ENCODE assay signal across 15 cellular contexts in genomic region chr3:25854214-25854613, GRCh38.
DNase-seq lines count a peak whose midpoint lies in the region; ATAC-seq and TF ChIP-seq lines count a peak whose summit lies in the region.
"Had no signal": no experiment of that assay in that cellular context is flagged by ENCODE, and none has a peak within 500 bp of the region (broad histone marks: within the 10 kb centered on the region; RNA-seq: fewer than 3 reads in every experiment).

No MANE protein-coding gene starts in this region.

- WGBS in mesendoderm (ENCODE audit: extremely low coverage, insufficient coverage, low lambda C conversion rate): no CpG with 5 or more reads among the region's 1 CpG
- 71 to 88% (median 73%) methylated on average over 1 of the region's 1 CpG for WGBS in psoas muscle, 3 donors

- DNase-seq in NCI-H1105 treated with DMSO at 0.1 percent for 48 hours (lab: John Stamatoyannopoulos, UW) (peak; percentile 19), NCI-H1105 (lab: John Stamatoyannopoulos, UW) (no peak), adipocyte (ENCODE audit: low read depth) (peak; percentile 17), hepatic stellate cell (ENCODE audit: low spot score) (peak; percentile 23), upper lobe of right lung (no peak), mesendoderm (no peak), psoas muscle (no peak)
- DNase-seq: head of caudate nucleus; Kasumi-1; NCI-H2081 treated with DMSO at 0.1 percent for 48 hours; stimulated activated CD4-positive, alpha-beta T cell treated with anti-CD3 and anti-CD28 coated beads, Interleukin-12 subunit alpha, Interleukin-12 subunit beta, amount 100 ng/mL, for 4 hours had no signal

- H3K4ac ChIP-seq in mesendoderm (ENCODE audit: low read depth, low read length): no peak overlapping the region

- no peaks in the 10 kb centered on the region for H3K9me3 ChIP-seq in adipocyte (ENCODE audit: control insufficient read depth, low read length)
- no peaks in the 10 kb centered on the region for H3K9me3 ChIP-seq in upper lobe of right lung
- H3K9me3 ChIP-seq in psoas muscle: no peaks in the 10 kb centered on the region
- H3K9me3 ChIP-seq: thoracic aorta had no signal

- intact Hi-C loops in upper lobe of right lung (cut with DNase I) (no loop called here), psoas muscle (cut with DNase I) (loop anchor here in 1 of 2 donors (2.0 kb wide), 1 partner anchor 205 kb away; no protein-coding TSS in a partner anchor)

- H2BK5ac ChIP-seq in mesendoderm (ENCODE audit: low read length): no peak overlapping the region

- H2BK120ac ChIP-seq in mesendoderm (ENCODE audit: low read depth, low read length): no peak overlapping the region

- no peak overlapping the region for H4K8ac ChIP-seq in mesendoderm (ENCODE audit: low read depth, low read length)

- H3K79me1 ChIP-seq in mesendoderm (ENCODE audit: low read length): no peaks in the 10 kb centered on the region

- H3K4me2 ChIP-seq in mesendoderm (ENCODE audit: low read length): no peak overlapping the region
- H3K4me2 ChIP-seq: neural progenitor cell had no signal

- H3K23ac ChIP-seq in mesendoderm (ENCODE audit: low read length): no peak overlapping the region

- H3K79me2 ChIP-seq in mesendoderm (ENCODE audit: control insufficient read depth, insufficient read depth, low read length): no peaks in the 10 kb centered on the region

- no peak overlapping the region for H2BK15ac ChIP-seq in mesendoderm (replicated peaks; ENCODE audit: low read depth)

- H3K27me3 ChIP-seq in adipocyte (replicated peaks; ENCODE audit: control insufficient read depth, insufficient read depth, low read length) (no peaks in the 10 kb centered on the region), upper lobe of right lung (no peaks in the 10 kb centered on the region), mesendoderm (ENCODE audit: insufficient read depth, low read length, poor library complexity) (no peaks in the 10 kb centered on the region), psoas muscle (ENCODE audit: insufficient read depth in 3 of 3, low read length in 2 of 3) (no peaks in the 10 kb centered on the region)
- H3K27me3 ChIP-seq: neural progenitor cell had no signal

- no peak overlapping the region for H3K18ac ChIP-seq in mesendoderm (ENCODE audit: low read length)

- H3K4me1 ChIP-seq in adipocyte (ENCODE audit: control insufficient read depth, insufficient read depth, low read length) (peaks cover 12% of the 10 kb centered on the region), upper lobe of right lung (no peaks in the 10 kb centered on the region), mesendoderm (ENCODE audit: control insufficient read depth, low read depth, low read length) (no peaks in the 10 kb centered on the region), psoas muscle (no peaks in the 10 kb centered on the region)
- H3K4me1 ChIP-seq: neural progenitor cell had no signal

- no peak for TF ChIP-seq CTCF in upper lobe of right lung (IDR thresholded peaks at IDR 0.05)
- no peak for TF ChIP-seq CTCF in psoas muscle (IDR thresholded peaks at IDR 0.05)

- no peak overlapping the region for H4K5ac ChIP-seq in mesendoderm (ENCODE audit: low read length)

- no peak overlapping the region for H3K27ac ChIP-seq in upper lobe of right lung
- no peak overlapping the region for H3K27ac ChIP-seq in mesendoderm (ENCODE audit: low read depth, low read length)
- no peak overlapping the region for H3K27ac ChIP-seq in psoas muscle
- H3K27ac ChIP-seq: neural progenitor cell, thoracic aorta had no signal

- H3K9ac ChIP-seq in adipocyte (ENCODE audit: low read length): no peak overlapping the region
- no peak overlapping the region for H3K9ac ChIP-seq in mesendoderm (ENCODE audit: low read length)
- H3K9ac ChIP-seq: neural progenitor cell had no signal

- no peak overlapping the region for H3K56ac ChIP-seq in mesendoderm (ENCODE audit: low read length)

- ATAC-seq in upper lobe of right lung: peak; percentile 79
- no peak for ATAC-seq in psoas muscle
- no peak for ATAC-seq in GM21447 (IDR thresholded peaks at IDR 0.05; ENCODE audit: unreplicated experiment)
- ATAC-seq: left lobe of liver had no signal

- H3K36me3 ChIP-seq in adipocyte (ENCODE audit: control insufficient read depth, insufficient read depth, low read length, severe bottlenecking) (no peaks in the 10 kb centered on the region), upper lobe of right lung (no peaks in the 10 kb centered on the region), mesendoderm (ENCODE audit: control insufficient read depth, insufficient read depth, low read length) (no peaks in the 10 kb centered on the region), psoas muscle (ENCODE audit: insufficient read depth in 1 of 2, low read depth in 1 of 2) (no peaks in the 10 kb centered on the region)
- H3K36me3 ChIP-seq: neural progenitor cell, thoracic aorta had no signal

- no peak overlapping the region for H2AK5ac ChIP-seq in mesendoderm (ENCODE audit: low read length)

- H3K4me3 ChIP-seq in adipocyte (ENCODE audit: low read length): peak overlapping the region; percentile 5
- H3K4me3 ChIP-seq in upper lobe of right lung: no peak overlapping the region
- no peak overlapping the region for H3K4me3 ChIP-seq in mesendoderm (ENCODE audit: low read length)
- no peak overlapping the region for H3K4me3 ChIP-seq in psoas muscle
- H3K4me3 ChIP-seq: neural progenitor cell, thoracic aorta had no signal

Comparison
In these comparisons a context has a peak if more than half of its experiments do, and no peak if none do; other contexts are left out.
1. DNase-seq: peak in NCI-H1105 treated with DMSO at 0.1 percent for 48 hours (single experiment), adipocyte (single experiment) and hepatic stellate cell (single experiment); none in NCI-H1105 (single experiment), upper lobe of right lung (single experiment), mesendoderm (single experiment) and psoas muscle (0 of 2).